ENCODE assay signal across 34 cellular contexts in the genomic region with DNA sequence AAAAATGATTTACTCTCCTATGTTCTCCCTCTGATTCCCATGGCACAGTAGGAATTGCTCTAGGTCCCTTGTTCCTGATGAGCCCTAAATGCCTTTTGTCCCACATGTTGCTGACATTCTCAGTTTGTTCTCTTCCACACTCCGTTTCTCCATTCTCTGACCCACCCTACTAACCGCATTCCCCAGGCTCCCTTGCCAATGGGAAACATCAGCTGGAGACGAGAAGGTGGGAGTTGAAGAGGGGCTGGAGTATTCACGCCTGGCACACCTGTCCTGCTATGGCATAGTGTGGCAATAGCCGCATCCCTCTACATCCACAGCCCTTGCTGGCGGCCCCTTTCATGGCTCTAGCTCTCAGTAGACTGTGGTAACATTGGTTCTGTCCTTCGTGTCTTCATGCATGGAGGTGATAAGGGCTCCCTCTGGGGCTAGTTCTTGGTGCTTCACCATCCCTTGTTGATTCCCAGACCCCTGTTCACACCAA.
"Had no signal": no experiment of that assay in that cellular context is flagged by ENCODE, and none has a peak within 500 bp of the region (broad histone marks: within the 10 kb centered on the region; RNA-seq: fewer than 3 reads in every experiment).

No MANE protein-coding gene starts in this region.

- H3K27ac Mint-ChIP-seq: activated B cell treated with CpG ODN at 0.5 μM for 24 hours; activated CD4-positive, alpha-beta memory T cell treated with anti-CD3 and anti-CD28 coated beads for 36 hours; activated CD4-positive, alpha-beta T cell treated with anti-CD3 and anti-CD28 coated beads, Interleukin-2, amount 10 ng/mL, durations not matched to agents 24 days and 14 days; activated CD8-positive, alpha-beta T cell treated with anti-CD3 and anti-CD28 coated beads for 36 hours; activated naive CD4-positive, alpha-beta T cell treated with anti-CD3 and anti-CD28 coated beads for 36 hours; activated naive CD4-positive, alpha-beta T cell treated with anti-CD3 and anti-CD28 coated beads, Interleukin-2, amount 50 U/mL, for 72 hours; activated naive CD8-positive, alpha-beta T cell treated with anti-CD3 and anti-CD28 coated beads for 36 hours; activated T-cell treated with anti-CD3 and anti-CD28 coated beads, Interleukin-2, amount 50 U/mL, for 72 hours; activated T-helper 1 cell treated with anti-CD3 and anti-CD28 coated beads, Interleukin-12 subunit alpha, Interleukin-12 subunit beta, Interleukin-2, Interleukin-4 antibody, amounts not matched to agents 30 ng/mL and 10 ng/mL and 1 ng/mL, durations not matched to agents 14 hours and 24 hours and 36 hours; activated T-helper 17 cell treated with anti-CD3 and anti-CD28 coated beads, Interleukin-2, amount 50 U/mL, for 72 hours; T-helper 1 cell treated with Interleukin-12 subunit alpha and Interleukin-12 subunit beta and Interleukin-4 antibody, amounts not matched to agents 30 μg/mL and 1 μg/mL, for 36 hours; T-helper 2 cell treated with Interferon-gamma antibody and Interleukin-4, amounts not matched to agents 5 μg/mL and 100 μg/mL, for 36 hours had no signal

- H3K9me3 Mint-ChIP-seq: activated B cell treated with CpG ODN at 0.5 μM for 24 hours; activated CD4-positive, alpha-beta memory T cell treated with anti-CD3 and anti-CD28 coated beads for 36 hours; activated CD8-positive, alpha-beta T cell treated with anti-CD3 and anti-CD28 coated beads for 36 hours; activated naive CD4-positive, alpha-beta T cell treated with anti-CD3 and anti-CD28 coated beads for 36 hours; activated naive CD4-positive, alpha-beta T cell treated with anti-CD3 and anti-CD28 coated beads, Interleukin-2, amount 50 U/mL, for 72 hours; activated naive CD8-positive, alpha-beta T cell treated with anti-CD3 and anti-CD28 coated beads for 36 hours; activated T-cell treated with anti-CD3 and anti-CD28 coated beads, Interleukin-2, amount 50 U/mL, for 4 hours; activated T-cell treated with anti-CD3 and anti-CD28 coated beads, Interleukin-2, amount 50 U/mL, for 72 hours; activated T-helper 1 cell treated with anti-CD3 and anti-CD28 coated beads, Interleukin-12 subunit alpha, Interleukin-12 subunit beta, Interleukin-2, Interleukin-4 antibody, amounts not matched to agents 30 ng/mL and 10 ng/mL and 1 ng/mL, durations not matched to agents 14 hours and 24 hours and 36 hours; activated T-helper 17 cell treated with anti-CD3 and anti-CD28 coated beads, Interleukin-2, amount 50 U/mL, for 72 hours; T-helper 1 cell treated with Interleukin-12 subunit alpha and Interleukin-12 subunit beta and Interleukin-4 antibody, amounts not matched to agents 30 μg/mL and 1 μg/mL, for 36 hours; T-helper 2 cell treated with Interferon-gamma antibody and Interleukin-4, amounts not matched to agents 5 μg/mL and 100 μg/mL, for 36 hours had no signal

- H3K36me3 ChIP-seq: adrenal gland, brain microvascular endothelial cell, breast epithelium had no signal

- H3K4me1 ChIP-seq: adrenal gland, body of pancreas, breast epithelium had no signal

- H3K4me1 Mint-ChIP-seq: activated B cell treated with CpG ODN at 0.5 μM for 24 hours had no signal

- ATAC-seq: activated CD8-positive, alpha-beta T cell treated with anti-CD3 and anti-CD28 coated beads for 36 hours; activated naive CD4-positive, alpha-beta T cell treated with anti-CD3 and anti-CD28 coated beads, Interleukin-2, amount 50 U/mL, for 72 hours; activated T-cell treated with anti-CD3 and anti-CD28 coated beads, Interleukin-2, amount 50 U/mL, for 4 hours; activated T-cell treated with anti-CD3 and anti-CD28 coated beads, Interleukin-2, amount 50 U/mL, for 72 hours; activated T-helper 17 cell treated with anti-CD3 and anti-CD28 coated beads, Interleukin-2, amount 50 U/mL, for 72 hours; body of pancreas had no signal

- H3K27ac ChIP-seq: adrenal gland, body of pancreas, brain microvascular endothelial cell, breast epithelium, VCaP had no signal

- H3K27me3 ChIP-seq: adrenal gland, body of pancreas, brain microvascular endothelial cell, breast epithelium had no signal

- H3K4me3 ChIP-seq: adrenal gland, body of pancreas, breast epithelium had no signal

- H3K9me3 ChIP-seq: adrenal gland, body of pancreas, breast epithelium had no signal

- DNase-seq: activated B cell treated with CpG ODN at 0.5 μM for 24 hours; activated CD4-positive, alpha-beta memory T cell treated with anti-CD3 and anti-CD28 coated beads for 36 hours; activated CD4-positive, alpha-beta T cell treated with anti-CD3 and anti-CD28 coated beads for 4 hours; activated CD4-positive, alpha-beta T cell treated with anti-CD3 and anti-CD28 coated beads, Interleukin-2, amount 10 ng/mL, durations not matched to agents 24 days and 14 days; activated CD4-positive, alpha-beta T cell treated with anti-CD3 and anti-CD28 coated beads, Interleukin-2, amount 50 U/mL, for 1 hour; activated CD4-positive, alpha-beta T cell treated with anti-CD3 and anti-CD28 coated beads, Interleukin-2, amount 50 U/mL, for 4 hours; activated CD4-positive, CD25-positive, alpha-beta regulatory T cell treated with anti-CD3 and anti-CD28 coated beads, Interleukin-2, amount 50 U/mL, for 72 hours; activated CD8-positive, alpha-beta memory T cell treated with anti-CD3 and anti-CD28 coated beads, Interleukin-2, amount 50 U/mL, for 4 hours; activated CD8-positive, alpha-beta T cell treated with anti-CD3 and anti-CD28 coated beads for 36 hours; activated effector memory CD4-positive, alpha-beta T cell treated with anti-CD3 and anti-CD28 coated beads, Interleukin-2, amount 50 U/mL, for 16 hours; activated gamma-delta T cell treated with Interleukin-2 at 50 U/mL for 16 hours; activated naive CD4-positive, alpha-beta T cell; activated naive CD4-positive, alpha-beta T cell treated with anti-CD3 and anti-CD28 coated beads for 36 hours; activated naive CD4-positive, alpha-beta T cell treated with anti-CD3 and anti-CD28 coated beads, Interleukin-2, amount 50 U/mL, for 16 hours; activated naive CD8-positive, alpha-beta T cell treated with anti-CD3 and anti-CD28 coated beads for 36 hours; activated T-cell treated with anti-CD3 and anti-CD28 coated beads for 4 hours; activated T-cell treated with anti-CD3 and anti-CD28 coated beads, Interleukin-2, amount 50 U/mL, for 1 hour; activated T-cell treated with anti-CD3 and anti-CD28 coated beads, Interleukin-2, amount 50 U/mL, for 4 hours; activated T-cell treated with anti-CD3 and anti-CD28 coated beads, Interleukin-2, amount 50 U/mL, for 72 hours; adrenal gland; amniotic stem cell; aorta; body of pancreas; brain microvascular endothelial cell; central memory CD4-positive, alpha-beta T cell; T-helper 2 cell; T-helper 9 cell had no signal

- H3K36me3 Mint-ChIP-seq: activated CD4-positive, alpha-beta memory T cell treated with anti-CD3 and anti-CD28 coated beads for 36 hours; activated naive CD4-positive, alpha-beta T cell treated with anti-CD3 and anti-CD28 coated beads, Interleukin-2, amount 50 U/mL, for 72 hours; activated naive CD8-positive, alpha-beta T cell treated with anti-CD3 and anti-CD28 coated beads for 36 hours had no signal

- H3K4me3 Mint-ChIP-seq: activated B cell treated with CpG ODN at 0.5 μM for 24 hours; activated CD4-positive, alpha-beta memory T cell treated with anti-CD3 and anti-CD28 coated beads for 36 hours; activated CD4-positive, alpha-beta T cell treated with anti-CD3 and anti-CD28 coated beads, Interleukin-2, amount 10 ng/mL, durations not matched to agents 24 days and 14 days; activated CD8-positive, alpha-beta T cell treated with anti-CD3 and anti-CD28 coated beads for 36 hours; activated naive CD4-positive, alpha-beta T cell treated with anti-CD3 and anti-CD28 coated beads for 36 hours; activated naive CD8-positive, alpha-beta T cell treated with anti-CD3 and anti-CD28 coated beads for 36 hours; activated T-cell treated with anti-CD3 and anti-CD28 coated beads, Interleukin-2, amount 50 U/mL, for 4 hours; activated T-cell treated with anti-CD3 and anti-CD28 coated beads, Interleukin-2, amount 50 U/mL, for 72 hours; activated T-helper 1 cell treated with anti-CD3 and anti-CD28 coated beads, Interleukin-12 subunit alpha, Interleukin-12 subunit beta, Interleukin-2, Interleukin-4 antibody, amounts not matched to agents 30 ng/mL and 10 ng/mL and 1 ng/mL, durations not matched to agents 14 hours and 24 hours and 36 hours; activated T-helper 17 cell treated with anti-CD3 and anti-CD28 coated beads, Interleukin-2, amount 50 U/mL, for 72 hours; T-helper 1 cell treated with Interleukin-12 subunit alpha and Interleukin-12 subunit beta and Interleukin-4 antibody, amounts not matched to agents 30 μg/mL and 1 μg/mL, for 36 hours; T-helper 2 cell treated with Interferon-gamma antibody and Interleukin-4, amounts not matched to agents 5 μg/mL and 100 μg/mL, for 36 hours had no signal
